10 cellular contexts compared by ENCODE assay signal in genomic region chr6:2848851-2849250, GRCh38. TPM values are rescaled to one million over a fixed set of nuclear protein-coding genes. Genes with fewer than 3 reads are reported as not detected.
DNase-seq lines count a peak whose midpoint lies in the region; ATAC-seq, FAIRE-seq and TF ChIP-seq lines count a peak whose summit lies in the region.
"Had no signal": no experiment of that assay in that cellular context is flagged by ENCODE, and none has a peak within 500 bp of the region (broad histone marks: within the 10 kb centered on the region; RNA-seq: fewer than 3 reads in every experiment).

No MANE protein-coding gene starts in this region.

- no peaks in the 10 kb centered on the region for H3K27me3 ChIP-seq in thyroid gland
- H3K27me3 ChIP-seq: gastroesophageal sphincter had no signal

- ATAC-seq in GM21619 (IDR thresholded peaks at IDR 0.05; ENCODE audit: unreplicated experiment) (peak; percentile 39), HG02870 (IDR thresholded peaks at IDR 0.05; ENCODE audit: unreplicated experiment) (no peak)
- ATAC-seq in activated naive CD8-positive, alpha-beta T cell treated with anti-CD3 and anti-CD28 coated beads, Interleukin-2, amount 50 U/mL, for 24 hours: peak; percentile 50
- ATAC-seq: gastroesophageal sphincter had no signal

- peak in 4 of 5 experiments; percentile 21 to 91 (median 55) for DNase-seq in T-helper 2 cell
- DNase-seq in activated naive CD8-positive, alpha-beta T cell treated with anti-CD3 and anti-CD28 coated beads, Interleukin-2, amount 50 U/mL, for 24 hours: peak; percentile 67
- DNase-seq in stimulated activated CD4-positive, alpha-beta T cell treated with anti-CD3 and anti-CD28 coated beads, Interleukin-4, amount 100 ng/mL, for 1 hour: peak; percentile 67
- DNase-seq in HK-2 (ENCODE audit: unreplicated experiment): no peak
- DNase-seq in thyroid gland: no peak
- no peak for DNase-seq in D721Med (ENCODE audit: insufficient read length, low spot score)

- no peaks in the 10 kb centered on the region for H3K27me3 Mint-ChIP-seq in activated naive CD8-positive, alpha-beta T cell treated with anti-CD3 and anti-CD28 coated beads, Interleukin-2, amount 50 U/mL, for 24 hours

- H3K9me3 ChIP-seq in thyroid gland: no peaks in the 10 kb centered on the region
- H3K9me3 ChIP-seq: gastroesophageal sphincter had no signal

- no peaks in the 10 kb centered on the region for H3K36me3 ChIP-seq in thyroid gland
- H3K36me3 ChIP-seq: gastroesophageal sphincter had no signal

- H3K4me1 ChIP-seq in thyroid gland: peaks cover 6 to 24% of the 10 kb centered on the region in 2 donors

- peaks cover 60% of the 10 kb centered on the region for H3K4me1 Mint-ChIP-seq in activated naive CD8-positive, alpha-beta T cell treated with anti-CD3 and anti-CD28 coated beads, Interleukin-2, amount 50 U/mL, for 24 hours

- TF ChIP-seq CTCF in thyroid gland (IDR thresholded peaks at IDR 0.05) (no peak), D721Med (IDR thresholded peaks at IDR 0.05; ENCODE audit: insufficient read depth, missing control alignments) (no peak)

- 57 to 72% methylated on average over 10 of the region's 10 CpGs for WGBS in thyroid gland, 2 donors

- H3K4me3 ChIP-seq in thyroid gland (replicated peaks in 1 of 3): no peak overlapping the region
- H3K4me3 ChIP-seq: gastroesophageal sphincter had no signal

- H3K27ac Mint-ChIP-seq in activated naive CD8-positive, alpha-beta T cell treated with anti-CD3 and anti-CD28 coated beads, Interleukin-2, amount 50 U/mL, for 24 hours: peak overlapping the region; percentile 89

- H3K4me3 Mint-ChIP-seq in activated naive CD8-positive, alpha-beta T cell treated with anti-CD3 and anti-CD28 coated beads, Interleukin-2, amount 50 U/mL, for 24 hours: peak overlapping the region; percentile 70

- H3K36me3 Mint-ChIP-seq in activated naive CD8-positive, alpha-beta T cell treated with anti-CD3 and anti-CD28 coated beads, Interleukin-2, amount 50 U/mL, for 24 hours (ENCODE audit: low read depth): peaks cover 2% of the 10 kb centered on the region

- H3K27ac ChIP-seq in thyroid gland: no peak overlapping the region
- H3K27ac ChIP-seq: gastroesophageal sphincter had no signal

- no peak for FAIRE-seq in D721Med (lab: Jason Lieb, UNC)

- intact Hi-C loops in thyroid gland (cut with DNase I): loop anchor here (5.0 to 10.0 kb wide), 2 partner anchors 83 to 206 kb away; no protein-coding TSS in a partner anchor

- TF ChIP-seq POLR2A in thyroid gland (IDR thresholded peaks at IDR 0.05): no peak

- H3K9me3 Mint-ChIP-seq in activated naive CD8-positive, alpha-beta T cell treated with anti-CD3 and anti-CD28 coated beads, Interleukin-2, amount 50 U/mL, for 24 hours: peaks cover 4% of the 10 kb centered on the region

RNA-seq across cellular contexts. Expression of gene SERPINB1, which starts 7.2 kb away (rescaled TPM):
- total RNA-seq in thyroid gland: 10 to 100 TPM; 36.2 to 52.8 (median 43.4) TPM

RNA-seq across cellular contexts. Expression of gene SERPINB9, which starts 54.3 kb away (rescaled TPM):
- total RNA-seq in thyroid gland: 10 to 100 TPM; 10.4 to 16.5 (median 15.3) TPM
- total RNA-seq: HT1080 had no signal

Comparison
In these comparisons a context has a peak if more than half of its experiments do, and no peak if none do; other contexts are left out.
1. DNase-seq: peak in T-helper 2 cell (4 of 5), activated naive CD8-positive, alpha-beta T cell treated with anti-CD3 and anti-CD28 coated beads, Interleukin-2, amount 50 U/mL, for 24 hours (single experiment) and stimulated activated CD4-positive, alpha-beta T cell treated with anti-CD3 and anti-CD28 coated beads, Interleukin-4, amount 100 ng/mL, for 1 hour (single experiment); none in HK-2 (single experiment), thyroid gland (0 of 2) and D721Med (single experiment).